Comparison of ENCODE assay signal across 1 cellular context in the genomic region with DNA sequence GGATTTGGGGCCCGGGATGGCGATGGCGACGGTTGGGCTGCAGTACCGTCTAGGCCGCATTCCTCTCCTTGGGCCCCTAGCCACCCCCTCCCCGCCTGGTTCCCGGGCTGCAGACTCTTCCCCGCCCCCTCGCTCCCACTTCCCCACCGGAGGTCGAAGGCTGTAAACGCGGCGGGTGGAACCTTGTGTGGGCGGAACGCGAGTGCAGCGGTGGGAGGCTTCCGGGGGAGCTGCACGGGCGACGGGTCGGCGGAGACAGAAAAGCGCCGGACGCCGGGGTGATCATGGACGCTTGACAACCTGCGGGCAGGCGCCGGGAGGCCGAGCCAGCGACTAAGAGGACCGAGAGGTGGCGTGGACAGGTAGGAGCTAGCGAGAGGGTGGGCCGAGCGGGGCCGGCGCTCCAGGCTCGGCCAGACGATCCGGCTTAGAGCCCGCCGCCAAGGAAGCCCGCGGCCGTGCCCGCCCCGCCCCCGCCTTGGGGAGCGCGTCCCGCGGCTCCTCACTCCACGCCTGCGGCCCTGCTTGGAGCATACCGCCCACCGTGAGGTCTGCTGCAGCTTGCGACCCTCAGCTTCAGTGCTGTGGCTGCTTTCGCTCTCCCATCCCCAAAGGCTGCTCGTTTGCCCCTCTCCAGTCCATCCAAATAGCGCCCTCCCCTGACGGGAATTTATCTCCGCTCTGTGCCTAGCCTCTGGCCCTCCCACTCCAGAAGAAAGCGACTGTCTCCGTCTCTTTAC.
A peak's percentile ranks its signal among the peaks of the same experiment; 100 is the strongest.
TF ChIP-seq lines count a peak whose summit lies in the region.

A gene (plus strand): TSS at position 269 of the 740 bp plus-strand sequence. CDS start 2,126 bp downstream, outside the sequence.

TF ChIP-seq in H1, 55 proteins besides CTCF, POLR2A, EP300 and RAD21 (continued from another document):
- TF ChIP-seq HDAC2 (IDR thresholded peaks at IDR 0.05; ENCODE audit: borderline replicate concordance in 1 of 2, low read depth in 2 of 2, low read length in 2 of 2), result peak; percentile 92 to 99; a peak in 3 of 4 replicates
